Comparison of ENCODE assay signal across 8 cellular contexts in genomic region chr1:33181038-33181861, GRCh38. TPM values are rescaled to one million over a fixed set of nuclear protein-coding genes. Genes with fewer than 3 reads are reported as not detected.
DNase-seq lines count a peak whose midpoint lies in the region; ATAC-seq and TF ChIP-seq lines count a peak whose summit lies in the region.

No MANE protein-coding gene starts in this region.

- H3K27me3 Mint-ChIP-seq in T-helper 2 cell treated with Interferon-gamma antibody and Interleukin-4, amounts not matched to agents 5 μg/mL and 100 μg/mL, for 36 hours (ENCODE audit: low read depth), result peaks cover 28% of the 10 kb centered on the region

- no peaks in the 10 kb centered on the region for H3K9me3 Mint-ChIP-seq in T-helper 2 cell treated with Interferon-gamma antibody and Interleukin-4, amounts not matched to agents 5 μg/mL and 100 μg/mL, for 36 hours

- WGBS in IMR-90 (ENCODE audit: extremely low coverage in 2 of 2, insufficient read length in 1 of 2), 2 experiments, result 0% methylated on average over 62 of the region's 80 CpGs; no CpG with 5 or more reads in 1 of the 2 experiments

- no peak overlapping the region for H3K56ac ChIP-seq in IMR-90 (ENCODE audit: extremely low read depth, insufficient read depth, low read length)

- no peak overlapping the region; the same call in 1 of the 2 replicates for H2BK120ac ChIP-seq in IMR-90 (ENCODE audit: low read depth, low read length)

- peak overlapping the region; percentile 52; the same call in 1 of the 2 replicates for H2AK5ac ChIP-seq in IMR-90 (ENCODE audit: low read depth, low read length)

- peak overlapping the region; percentile 93 for H2AFZ ChIP-seq in IMR-90 (replicated peaks; ENCODE audit: low read length, poor library complexity)

- peaks cover 21% of the 10 kb centered on the region for H4K20me1 ChIP-seq in IMR-90 (ENCODE audit: insufficient read depth, low read length)

- CTCF ChIA-PET in IMR-90 (lab: Yijun Ruan, JAX), result no interaction called here

- ATAC-seq in IMR-90 (ENCODE audit: low read depth) (peak; percentile 67), left lung (peak; percentile 52)

- H3K4me1 ChIP-seq in IMR-90 (ENCODE audit: control insufficient read depth, insufficient read depth, low read length) (peaks cover 8% of the 10 kb centered on the region), left lung (peaks cover 3 to 18% of the 10 kb centered on the region in 2 donors)

- H4K8ac ChIP-seq in IMR-90 (ENCODE audit: low read depth in 2 of 2, low read length in 2 of 2), result no peak overlapping the region

- DNase-seq in CD1c-positive myeloid dendritic cell (ENCODE audit: extremely low spot score) (peak; percentile 2), GM20000 (ENCODE audit: low spot score) (peak; percentile 62), IMR-90 (peak; percentile 41), cerebellar cortex (ENCODE audit: low spot score) (peak; percentile 53), left lung (peak; percentile 53 to 84), NCI-H187 (lab: John Stamatoyannopoulos, UW) (no peak)
- peak; percentile 24 for DNase-seq in T-helper 2 cell treated with Interferon-gamma antibody and Interleukin-4, amounts not matched to agents 5 μg/mL and 100 μg/mL, for 36 hours (ENCODE audit: low spot score)
- DNase-seq in stimulated activated CD4-positive, alpha-beta T cell treated with anti-CD3 and anti-CD28 coated beads, Interleukin-4, amount 100 ng/mL, for 48 hours (ENCODE audit: low read depth in 2 of 2), result peak; percentile 12 to 13

- H3K4me3 ChIP-seq in IMR-90 (ENCODE audit: insufficient read depth, low read depth, low read length) (peak overlapping the region; percentile 93), left lung (peak overlapping the region; percentile 78 to 80)

- BruUV-seq in IMR-90 (replicated peaks; lab: Mats Ljungman, UMichigan), result no TSS peak

- H3K36me3 ChIP-seq in IMR-90 (ENCODE audit: control insufficient read depth, insufficient read depth, low read length) (0 out of 2 replicates have a peak, but pooled peaks cover 3% of the 10 kb centered on the region), left lung (no peaks in the 10 kb centered on the region)

- no peak for TF ChIP-seq CTCF in GM20000 (IDR thresholded peaks at IDR 0.05; ENCODE audit: extremely low read depth, missing control alignments)
- TF ChIP-seq CTCF in IMR-90 (conservative IDR thresholded peaks at IDR 0.05; ENCODE audit: low read depth, low read length), result no peak
- TF ChIP-seq CTCF in left lung (IDR thresholded peaks at IDR 0.05), result no peak

- peak overlapping the region; percentile 87 for H3K4me3 Mint-ChIP-seq in T-helper 2 cell treated with Interferon-gamma antibody and Interleukin-4, amounts not matched to agents 5 μg/mL and 100 μg/mL, for 36 hours

- H2AK9ac ChIP-seq in IMR-90 (replicated peaks; ENCODE audit: low read depth, low read length, poor library complexity), result peak overlapping the region; percentile 66

- H3K4ac ChIP-seq in IMR-90 (ENCODE audit: low read depth, low read length), result peak overlapping the region; percentile 63; the same call in 1 of the 2 replicates

- H2BK20ac ChIP-seq in IMR-90 (ENCODE audit: low read depth, low read length), result no peak overlapping the region

- peak overlapping the region; percentile 99 for H3K4me2 ChIP-seq in IMR-90 (ENCODE audit: low read depth, low read length)

- H3K27me3 ChIP-seq in IMR-90 (ENCODE audit: control insufficient read depth, insufficient read depth, low read length), result no peaks in the 10 kb centered on the region
- H3K27me3 ChIP-seq in left lung, result no peaks in the 10 kb centered on the region

- no peaks in the 10 kb centered on the region for H3K36me3 Mint-ChIP-seq in T-helper 2 cell treated with Interferon-gamma antibody and Interleukin-4, amounts not matched to agents 5 μg/mL and 100 μg/mL, for 36 hours (ENCODE audit: low read depth)

- intact Hi-C loops in IMR-90 (cut with micrococcal nuclease), result loop anchor here (1.0 to 5.0 kb wide), 2 partner anchors 76 to 291 kb away; partner anchors contain the start of gene ZSCAN20
- intact Hi-C loops in left lung (cut with DNase I), result no loop called here

- H3K27ac Mint-ChIP-seq in T-helper 2 cell treated with Interferon-gamma antibody and Interleukin-4, amounts not matched to agents 5 μg/mL and 100 μg/mL, for 36 hours, result peak overlapping the region; percentile 92

- in situ Hi-C loops in IMR-90 (cut with MboI; ENCODE audit: low sequenced_read_pairs), result no loop called here

- no peak overlapping the region for H3K14ac ChIP-seq in IMR-90 (replicated peaks; ENCODE audit: low read depth, low read length)

- dilution Hi-C loops in IMR-90 (cut with HindIII; ENCODE audit: low sequenced_read_pairs, unreplicated experiment), result no loop called here

- TF ChIP-seq RAD21 in IMR-90 (IDR thresholded peaks at IDR 0.05; ENCODE audit: low read length), result no peak

- no peak overlapping the region; the same call in 1 of the 2 replicates for H3K18ac ChIP-seq in IMR-90 (ENCODE audit: low read depth, low read length)

- no peaks in the 10 kb centered on the region for H3K9me3 ChIP-seq in IMR-90 (ENCODE audit: control insufficient read depth, insufficient read depth, low read length)
- no peaks in the 10 kb centered on the region for H3K9me3 ChIP-seq in left lung

- peak overlapping the region; percentile 75 for H3K9ac ChIP-seq in IMR-90 (ENCODE audit: low read depth, low read length)

- peak overlapping the region; percentile 36 for H2BK5ac ChIP-seq in IMR-90 (ENCODE audit: low read depth, low read length, poor library complexity, severe bottlenecking)

- no peak overlapping the region for H4K5ac ChIP-seq in IMR-90 (ENCODE audit: low read depth, low read length)

- H3K4me1 Mint-ChIP-seq in T-helper 2 cell treated with Interferon-gamma antibody and Interleukin-4, amounts not matched to agents 5 μg/mL and 100 μg/mL, for 36 hours (ENCODE audit: low read depth), result peaks cover 17% of the 10 kb centered on the region

- H2BK15ac ChIP-seq in IMR-90 (ENCODE audit: low read depth, low read length), result no peak overlapping the region; the same call in 2 of the 3 replicates

- H3K9me1 ChIP-seq in IMR-90 (ENCODE audit: insufficient read depth, low read length), result peaks cover 22% of the 10 kb centered on the region

- H3K27ac ChIP-seq in IMR-90 (ENCODE audit: insufficient read depth, low read length), result peak overlapping the region; percentile 58
- peak overlapping the region; percentile 7 to 55 for H3K27ac ChIP-seq in left lung

- peaks cover 8 to 46% of the 10 kb centered on the region in 2 experiments for H3K79me1 ChIP-seq in IMR-90 (ENCODE audit: low read depth in 1 of 2, low read length in 2 of 2)

- 0 out of 2 replicates have a peak overlapping the region, but pooled peaks have one; percentile 50 for H3K23ac ChIP-seq in IMR-90 (ENCODE audit: low read depth, low read length)

- TF ChIP-seq POLR2A in IMR-90 (IDR thresholded peaks at IDR 0.05; ENCODE audit: low read depth, low read length), result no peak

- peak overlapping the region; percentile 47; the same call in 1 of the 2 replicates for H4K91ac ChIP-seq in IMR-90 (ENCODE audit: insufficient read depth, low read depth, low read length)

- POLR2A ChIA-PET in IMR-90 (lab: Charles Lee; ENCODE audit: unreplicated experiment), result interaction anchor here (0.6 to 1.3 kb wide), 3 partner anchors 12 to 154 kb away, joined by 3 to 4 read pairs (median 3); no protein-coding TSS in a partner anchor

TF ChIP-seq in IMR-90, 13 proteins besides CTCF, POLR2A, EP300 and RAD21:
- peak; percentile 22; the same call in 1 of the 2 replicates for TF ChIP-seq MXI1 (IDR thresholded peaks at IDR 0.05; ENCODE audit: borderline replicate concordance, low read depth, low read length)
- no peak for TF ChIP-seq NFE2L2 (IDR thresholded peaks at IDR 0.05; ENCODE audit: low read depth, low read length)
- TF ChIP-seq MAFK (IDR thresholded peaks at IDR 0.05; ENCODE audit: low read depth, low read length), result no peak
- TF ChIP-seq USF2 (IDR thresholded peaks at IDR 0.05; ENCODE audit: low read depth, low read length), result no peak

RNA-seq across cellular contexts. Expression of gene TRIM62, which starts 0.6 kb away (rescaled TPM):
- total RNA-seq in IMR-90 (2012; rRNA removed) (2.8 and 3.0 TPM in 2 replicates), left lung (1 to 10 TPM; 6.2 to 6.4 TPM)
- 11.1 and 12.8 TPM in 2 replicates for polyA plus RNA-seq in IMR-90 (2012; rRNA removed)
- polyA plus RNA-seq in IMR-90 (2012; cell fraction: cytosol; rRNA removed), result 4.8 and 18.3 TPM in 2 replicates
- 25.0 and 36.8 TPM in 2 replicates for polyA plus RNA-seq in IMR-90 (2012; cell fraction: nucleus; rRNA removed; ENCODE audit: low replicate concordance)

Comparison
In these comparisons a context has a peak if more than half of its experiments do, and no peak if none do; other contexts are left out.
1. DNase-seq: peak in CD1c-positive myeloid dendritic cell (single experiment), GM20000 (single experiment), IMR-90 (single experiment), T-helper 2 cell treated with Interferon-gamma antibody and Interleukin-4, amounts not matched to agents 5 μg/mL and 100 μg/mL, for 36 hours (single experiment), cerebellar cortex (single experiment), left lung (2 of 2) and stimulated activated CD4-positive, alpha-beta T cell treated with anti-CD3 and anti-CD28 coated beads, Interleukin-4, amount 100 ng/mL, for 48 hours (2 of 2); none in NCI-H187 (0 of 2).